ENCODE assay signal across 24 cellular contexts in genomic region chr4:124932447-124932846, GRCh38.
"Had no signal": no experiment of that assay in that cellular context is flagged by ENCODE, and none has a peak within 500 bp of the region (broad histone marks: within the 10 kb centered on the region; RNA-seq: fewer than 3 reads in every experiment).

No MANE protein-coding gene starts in this region.

- H3K9me3 Mint-ChIP-seq: dendritic cell treated with granulocyte-macrophage colony-stimulating factor and Interleukin-4, amounts not matched to agents 40 ng/mL and 50 ng/mL, for 4 days; endodermal cell had no signal

- H3K4me3 ChIP-seq: colonic mucosa, esophagus squamous epithelium, gastrocnemius medialis, heart right ventricle, left lung, lower lobe of right lung had no signal

- H3K27me3 Mint-ChIP-seq: dendritic cell treated with granulocyte-macrophage colony-stimulating factor and Interleukin-4, amounts not matched to agents 40 ng/mL and 50 ng/mL, for 4 days; effector memory CD8-positive, alpha-beta T cell; naive thymus-derived CD4-positive, alpha-beta T cell had no signal

- DNase-seq: colonic mucosa; cortex of kidney; effector CD8-positive, alpha-beta T cell; effector memory CD8-positive, alpha-beta T cell; endodermal cell; erythroblast; esophagus squamous epithelium; foreskin fibroblast; foreskin melanocyte; gastrocnemius medialis; glutamatergic neuron; head of caudate nucleus; heart right ventricle; hippocampal formation; left cardiac atrium; left lung; left ventricle myocardium superior; lower lobe of right lung; mesenchymal stem cell; midbrain; naive thymus-derived CD4-positive, alpha-beta T cell had no signal

- ATAC-seq: effector memory CD8-positive, alpha-beta T cell; esophagus mucosa; gastrocnemius medialis; heart right ventricle; left cardiac atrium; left lung; left ventricle myocardium superior; lower lobe of right lung; naive thymus-derived CD4-positive, alpha-beta T cell had no signal

- H3K4me1 Mint-ChIP-seq: naive thymus-derived CD4-positive, alpha-beta T cell had no signal

- H3K27ac Mint-ChIP-seq: dendritic cell treated with granulocyte-macrophage colony-stimulating factor and Interleukin-4, amounts not matched to agents 40 ng/mL and 50 ng/mL, for 4 days; effector memory CD8-positive, alpha-beta T cell; endodermal cell; naive thymus-derived CD4-positive, alpha-beta T cell had no signal

- H3K4me3 Mint-ChIP-seq: dendritic cell treated with granulocyte-macrophage colony-stimulating factor and Interleukin-4, amounts not matched to agents 40 ng/mL and 50 ng/mL, for 4 days; effector memory CD8-positive, alpha-beta T cell; endodermal cell; naive thymus-derived CD4-positive, alpha-beta T cell had no signal

- H3K27ac ChIP-seq: colonic mucosa, epithelial cell of prostate, esophagus squamous epithelium, gastrocnemius medialis, heart right ventricle, left lung, lower lobe of right lung had no signal

- H3K36me3 Mint-ChIP-seq: naive thymus-derived CD4-positive, alpha-beta T cell had no signal
